ENCODE assay signal across 1 cellular context in the genomic region with DNA sequence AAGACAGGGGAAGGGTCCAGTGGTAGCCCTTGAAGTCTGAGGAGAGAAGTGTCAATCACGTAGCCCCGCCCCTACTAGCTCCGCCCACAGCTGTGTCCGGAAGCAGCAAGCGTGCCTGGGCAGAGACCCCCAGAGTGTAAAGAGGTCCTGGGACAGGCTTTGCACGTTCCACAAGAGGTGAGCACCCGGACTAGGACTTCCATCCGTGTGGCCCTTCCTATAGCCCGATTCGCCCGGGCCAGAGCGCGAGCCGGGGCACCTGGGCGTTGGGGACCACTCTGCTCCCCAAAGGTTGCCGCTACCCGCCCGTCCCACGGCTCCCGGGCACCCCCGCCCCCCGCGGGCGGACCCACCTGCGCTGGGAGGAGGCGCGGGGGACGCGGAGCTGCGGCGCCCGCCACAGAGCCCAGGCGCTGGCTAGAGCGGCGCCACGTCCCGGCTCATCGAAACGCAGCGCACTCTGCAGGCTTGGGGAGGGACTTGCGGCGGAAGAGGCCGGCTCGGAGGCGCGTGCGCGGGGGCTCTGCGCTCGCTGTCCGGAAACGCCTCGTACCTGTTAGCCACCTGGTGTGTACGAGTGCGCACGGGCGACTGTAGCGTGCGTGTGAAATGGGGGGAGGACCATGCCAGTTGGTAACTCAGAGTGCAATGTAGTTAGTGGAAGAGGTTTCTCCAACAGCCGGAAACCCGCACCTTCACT.
TF ChIP-seq lines count a peak whose summit lies in the region.

Gene RABGGTA (minus strand): TSS at position 464 of the 700 bp plus-strand sequence. CDS start 482 bp downstream, outside the sequence.

TF ChIP-seq in GM12878, 131 proteins besides CTCF, POLR2A, EP300 and RAD21 (continued from another document and continues in another):
- TF ChIP-seq BCLAF1 (IDR thresholded peaks at IDR 0.05) (0 out of 2 replicates have a peak, but pooled peaks have one; percentile 28), IRF5 (IDR thresholded peaks at IDR 0.05; ENCODE audit: borderline replicate concordance) (no peak), SREBF2 (IDR thresholded peaks at IDR 0.05; ENCODE audit: low read length) (no peak), TAF1 (IDR thresholded peaks at IDR 0.05; ENCODE audit: borderline replicate concordance, low read depth, low read length) (0 out of 2 replicates have a peak, but pooled peaks have one; percentile 81), FOXM1 (IDR thresholded peaks at IDR 0.05; ENCODE audit: low read depth, low read length) (no peak), GABPA (IDR thresholded peaks at IDR 0.05; ENCODE audit: low read depth) (0 out of 2 replicates have a peak, but pooled peaks have one; percentile 21), ZBED1 (IDR thresholded peaks at IDR 0.05; ENCODE audit: borderline replicate concordance) (no peak), ZNF207 (IDR thresholded peaks at IDR 0.05; ENCODE audit: borderline replicate concordance) (peak; percentile 97; the same call in 1 of the 2 replicates), IKZF1 (conservative IDR thresholded peaks at IDR 0.05) (peak; percentile 95), CEBPB (IDR thresholded peaks at IDR 0.05; ENCODE audit: borderline replicate concordance in 1 of 2, low read depth in 2 of 2, low read length in 2 of 2) (no peak), STAT3 (IDR thresholded peaks at IDR 0.05; ENCODE audit: low read depth, low read length) (no peak), NR2F1 (conservative IDR thresholded peaks at IDR 0.05) (peak; percentile 64), CBX3 (IDR thresholded peaks at IDR 0.05; ENCODE audit: borderline replicate concordance, low read depth) (no peak), TCF12 (IDR thresholded peaks at IDR 0.05; ENCODE audit: low read depth, low read length) (peak; percentile 76), ZNF274 (IDR thresholded peaks at IDR 0.05; ENCODE audit: insufficient read depth, insufficient read length) (no peak), SMAD1 (IDR thresholded peaks at IDR 0.05; ENCODE audit: low read depth, partially characterized antibody) (no peak), BMI1 (IDR thresholded peaks at IDR 0.05; ENCODE audit: borderline replicate concordance) (no peak), NFXL1 (IDR thresholded peaks at IDR 0.05; ENCODE audit: borderline replicate concordance) (no peak), KAT2A (conservative IDR thresholded peaks at IDR 0.05; ENCODE audit: control insufficient read depth, low read depth, low read length) (no peak), TBL1XR1 (IDR thresholded peaks at IDR 0.05; ENCODE audit: low read depth, low read length) (no peak), HCFC1 (IDR thresholded peaks at IDR 0.05; ENCODE audit: low read length) (peak; percentile 70), ZNF384 (IDR thresholded peaks at IDR 0.05; ENCODE audit: borderline replicate concordance, low read depth, low read length) (no peak), SUPT20H (IDR thresholded peaks at IDR 0.05; ENCODE audit: borderline replicate concordance, control insufficient read depth, low read depth, low read length) (no peak), YBX1 (IDR thresholded peaks at IDR 0.05) (no peak), ZBTB4 (CRISPR knock-in tag; IDR thresholded peaks at IDR 0.05) (no peak), USF1 (IDR thresholded peaks at IDR 0.05; ENCODE audit: borderline replicate concordance, extremely low read length, insufficient read depth, low read depth, low read length) (no peak), IRF4 (IDR thresholded peaks at IDR 0.05; ENCODE audit: low read depth, low read length) (0 out of 2 replicates have a peak, but pooled peaks have one; percentile 7), JUND (IDR thresholded peaks at IDR 0.05; ENCODE audit: low read depth, low read length) (0 out of 2 replicates have a peak, but pooled peaks have one; percentile 30), SREBF1 (IDR thresholded peaks at IDR 0.05; ENCODE audit: low read length) (no peak), SIX5 (IDR thresholded peaks at IDR 0.05; ENCODE audit: low read depth, low read length, severe bottlenecking) (peak; percentile 41), FOS (IDR thresholded peaks at IDR 0.05; ENCODE audit: borderline replicate concordance, extremely low read depth, insufficient read length) (no peak), ATF3 (IDR thresholded peaks at IDR 0.05; ENCODE audit: borderline replicate concordance, extremely low read depth, low read depth, low read length) (no peak)
- TF ChIP-seq, protein P1, sequence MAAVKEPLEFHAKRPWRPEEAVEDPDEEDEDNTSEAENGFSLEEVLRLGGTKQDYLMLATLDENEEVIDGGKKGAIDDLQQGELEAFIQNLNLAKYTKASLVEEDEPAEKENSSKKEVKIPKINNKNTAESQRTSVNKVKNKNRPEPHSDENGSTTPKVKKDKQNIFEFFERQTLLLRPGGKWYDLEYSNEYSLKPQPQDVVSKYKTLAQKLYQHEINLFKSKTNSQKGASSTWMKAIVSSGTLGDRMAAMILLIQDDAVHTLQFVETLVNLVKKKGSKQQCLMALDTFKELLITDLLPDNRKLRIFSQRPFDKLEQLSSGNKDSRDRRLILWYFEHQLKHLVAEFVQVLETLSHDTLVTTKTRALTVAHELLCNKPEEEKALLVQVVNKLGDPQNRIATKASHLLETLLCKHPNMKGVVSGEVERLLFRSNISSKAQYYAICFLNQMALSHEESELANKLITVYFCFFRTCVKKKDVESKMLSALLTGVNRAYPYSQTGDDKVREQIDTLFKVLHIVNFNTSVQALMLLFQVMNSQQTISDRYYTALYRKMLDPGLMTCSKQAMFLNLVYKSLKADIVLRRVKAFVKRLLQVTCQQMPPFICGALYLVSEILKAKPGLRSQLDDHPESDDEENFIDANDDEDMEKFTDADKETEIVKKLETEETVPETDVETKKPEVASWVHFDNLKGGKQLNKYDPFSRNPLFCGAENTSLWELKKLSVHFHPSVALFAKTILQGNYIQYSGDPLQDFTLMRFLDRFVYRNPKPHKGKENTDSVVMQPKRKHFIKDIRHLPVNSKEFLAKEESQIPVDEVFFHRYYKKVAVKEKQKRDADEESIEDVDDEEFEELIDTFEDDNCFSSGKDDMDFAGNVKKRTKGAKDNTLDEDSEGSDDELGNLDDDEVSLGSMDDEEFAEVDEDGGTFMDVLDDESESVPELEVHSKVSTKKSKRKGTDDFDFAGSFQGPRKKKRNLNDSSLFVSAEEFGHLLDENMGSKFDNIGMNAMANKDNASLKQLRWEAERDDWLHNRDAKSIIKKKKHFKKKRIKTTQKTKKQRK (IDR thresholded peaks at IDR 0.05; ENCODE audit: low read depth, low read length) = no peak
- TF ChIP-seq, protein P2, sequence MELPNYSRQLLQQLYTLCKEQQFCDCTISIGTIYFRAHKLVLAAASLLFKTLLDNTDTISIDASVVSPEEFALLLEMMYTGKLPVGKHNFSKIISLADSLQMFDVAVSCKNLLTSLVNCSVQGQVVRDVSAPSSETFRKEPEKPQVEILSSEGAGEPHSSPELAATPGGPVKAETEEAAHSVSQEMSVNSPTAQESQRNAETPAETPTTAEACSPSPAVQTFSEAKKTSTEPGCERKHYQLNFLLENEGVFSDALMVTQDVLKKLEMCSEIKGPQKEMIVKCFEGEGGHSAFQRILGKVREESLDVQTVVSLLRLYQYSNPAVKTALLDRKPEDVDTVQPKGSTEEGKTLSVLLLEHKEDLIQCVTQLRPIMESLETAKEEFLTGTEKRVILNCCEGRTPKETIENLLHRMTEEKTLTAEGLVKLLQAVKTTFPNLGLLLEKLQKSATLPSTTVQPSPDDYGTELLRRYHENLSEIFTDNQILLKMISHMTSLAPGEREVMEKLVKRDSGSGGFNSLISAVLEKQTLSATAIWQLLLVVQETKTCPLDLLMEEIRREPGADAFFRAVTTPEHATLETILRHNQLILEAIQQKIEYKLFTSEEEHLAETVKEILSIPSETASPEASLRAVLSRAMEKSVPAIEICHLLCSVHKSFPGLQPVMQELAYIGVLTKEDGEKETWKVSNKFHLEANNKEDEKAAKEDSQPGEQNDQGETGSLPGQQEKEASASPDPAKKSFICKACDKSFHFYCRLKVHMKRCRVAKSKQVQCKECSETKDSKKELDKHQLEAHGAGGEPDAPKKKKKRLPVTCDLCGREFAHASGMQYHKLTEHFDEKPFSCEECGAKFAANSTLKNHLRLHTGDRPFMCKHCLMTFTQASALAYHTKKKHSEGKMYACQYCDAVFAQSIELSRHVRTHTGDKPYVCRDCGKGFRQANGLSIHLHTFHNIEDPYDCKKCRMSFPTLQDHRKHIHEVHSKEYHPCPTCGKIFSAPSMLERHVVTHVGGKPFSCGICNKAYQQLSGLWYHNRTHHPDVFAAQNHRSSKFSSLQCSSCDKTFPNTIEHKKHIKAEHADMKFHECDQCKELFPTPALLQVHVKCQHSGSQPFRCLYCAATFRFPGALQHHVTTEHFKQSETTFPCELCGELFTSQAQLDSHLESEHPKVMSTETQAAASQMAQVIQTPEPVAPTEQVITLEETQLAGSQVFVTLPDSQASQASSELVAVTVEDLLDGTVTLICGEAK (IDR thresholded peaks at IDR 0.05; ENCODE audit: borderline replicate concordance) = peak; percentile 35; the same call in 1 of the 2 replicates
